Comparison of ENCODE assay signal across 1 cellular context in genomic region chr5:106966686-106967315, GRCh38.
TF ChIP-seq lines count a peak whose summit lies in the region.

No MANE protein-coding gene starts in this region.

TF ChIP-seq in GM23338, 12 proteins besides CTCF, POLR2A, EP300 and RAD21 (continued from another document):
- TF ChIP-seq, protein P1, sequence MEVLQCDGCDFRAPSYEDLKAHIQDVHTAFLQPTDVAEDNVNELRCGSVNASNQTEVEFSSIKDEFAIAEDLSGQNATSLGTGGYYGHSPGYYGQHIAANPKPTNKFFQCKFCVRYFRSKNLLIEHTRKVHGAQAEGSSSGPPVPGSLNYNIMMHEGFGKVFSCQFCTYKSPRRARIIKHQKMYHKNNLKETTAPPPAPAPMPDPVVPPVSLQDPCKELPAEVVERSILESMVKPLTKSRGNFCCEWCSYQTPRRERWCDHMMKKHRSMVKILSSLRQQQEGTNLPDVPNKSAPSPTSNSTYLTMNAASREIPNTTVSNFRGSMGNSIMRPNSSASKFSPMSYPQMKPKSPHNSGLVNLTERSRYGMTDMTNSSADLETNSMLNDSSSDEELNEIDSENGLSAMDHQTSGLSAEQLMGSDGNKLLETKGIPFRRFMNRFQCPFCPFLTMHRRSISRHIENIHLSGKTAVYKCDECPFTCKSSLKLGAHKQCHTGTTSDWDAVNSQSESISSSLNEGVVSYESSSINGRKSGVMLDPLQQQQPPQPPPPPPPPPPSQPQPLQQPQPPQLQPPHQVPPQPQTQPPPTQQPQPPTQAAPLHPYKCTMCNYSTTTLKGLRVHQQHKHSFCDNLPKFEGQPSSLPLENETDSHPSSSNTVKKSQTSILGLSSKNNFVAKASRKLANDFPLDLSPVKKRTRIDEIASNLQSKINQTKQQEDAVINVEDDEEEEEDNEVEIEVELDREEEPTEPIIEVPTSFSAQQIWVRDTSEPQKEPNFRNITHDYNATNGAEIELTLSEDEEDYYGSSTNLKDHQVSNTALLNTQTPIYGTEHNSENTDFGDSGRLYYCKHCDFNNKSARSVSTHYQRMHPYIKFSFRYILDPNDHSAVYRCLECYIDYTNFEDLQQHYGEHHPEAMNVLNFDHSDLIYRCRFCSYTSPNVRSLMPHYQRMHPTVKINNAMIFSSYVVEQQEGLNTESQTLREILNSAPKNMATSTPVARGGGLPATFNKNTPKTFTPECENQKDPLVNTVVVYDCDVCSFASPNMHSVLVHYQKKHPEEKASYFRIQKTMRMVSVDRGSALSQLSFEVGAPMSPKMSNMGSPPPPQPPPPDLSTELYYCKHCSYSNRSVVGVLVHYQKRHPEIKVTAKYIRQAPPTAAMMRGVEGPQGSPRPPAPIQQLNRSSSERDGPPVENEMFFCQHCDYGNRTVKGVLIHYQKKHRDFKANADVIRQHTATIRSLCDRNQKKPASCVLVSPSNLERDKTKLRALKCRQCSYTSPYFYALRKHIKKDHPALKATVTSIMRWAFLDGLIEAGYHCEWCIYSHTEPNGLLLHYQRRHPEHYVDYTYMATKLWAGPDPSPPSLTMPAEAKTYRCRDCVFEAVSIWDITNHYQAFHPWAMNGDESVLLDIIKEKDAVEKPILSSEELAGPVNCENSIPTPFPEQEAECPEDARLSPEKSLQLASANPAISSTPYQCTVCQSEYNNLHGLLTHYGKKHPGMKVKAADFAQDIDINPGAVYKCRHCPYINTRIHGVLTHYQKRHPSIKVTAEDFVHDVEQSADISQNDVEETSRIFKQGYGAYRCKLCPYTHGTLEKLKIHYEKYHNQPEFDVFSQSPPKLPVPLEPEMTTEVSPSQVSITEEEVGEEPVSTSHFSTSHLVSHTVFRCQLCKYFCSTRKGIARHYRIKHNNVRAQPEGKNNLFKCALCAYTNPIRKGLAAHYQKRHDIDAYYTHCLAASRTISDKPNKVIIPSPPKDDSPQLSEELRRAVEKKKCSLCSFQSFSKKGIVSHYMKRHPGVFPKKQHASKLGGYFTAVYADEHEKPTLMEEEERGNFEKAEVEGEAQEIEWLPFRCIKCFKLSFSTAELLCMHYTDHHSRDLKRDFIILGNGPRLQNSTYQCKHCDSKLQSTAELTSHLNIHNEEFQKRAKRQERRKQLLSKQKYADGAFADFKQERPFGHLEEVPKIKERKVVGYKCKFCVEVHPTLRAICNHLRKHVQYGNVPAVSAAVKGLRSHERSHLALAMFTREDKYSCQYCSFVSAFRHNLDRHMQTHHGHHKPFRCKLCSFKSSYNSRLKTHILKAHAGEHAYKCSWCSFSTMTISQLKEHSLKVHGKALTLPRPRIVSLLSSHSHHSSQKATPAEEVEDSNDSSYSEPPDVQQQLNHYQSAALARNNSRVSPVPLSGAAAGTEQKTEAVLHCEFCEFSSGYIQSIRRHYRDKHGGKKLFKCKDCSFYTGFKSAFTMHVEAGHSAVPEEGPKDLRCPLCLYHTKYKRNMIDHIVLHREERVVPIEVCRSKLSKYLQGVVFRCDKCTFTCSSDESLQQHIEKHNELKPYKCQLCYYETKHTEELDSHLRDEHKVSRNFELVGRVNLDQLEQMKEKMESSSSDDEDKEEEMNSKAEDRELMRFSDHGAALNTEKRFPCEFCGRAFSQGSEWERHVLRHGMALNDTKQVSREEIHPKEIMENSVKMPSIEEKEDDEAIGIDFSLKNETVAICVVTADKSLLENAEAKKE (CRISPR knock-in tag; IDR thresholded peaks at IDR 0.05) = no peak
- TF ChIP-seq POLR2AphosphoS5 (IDR thresholded peaks at IDR 0.05; ENCODE audit: low read depth) = no peak
- TF ChIP-seq ZNF331 (CRISPR knock-in tag; IDR thresholded peaks at IDR 0.05; ENCODE audit: low read depth) = no peak
- TF ChIP-seq ETS1 (IDR thresholded peaks at IDR 0.05) = no peak
- no peak for TF ChIP-seq STAT1 (IDR thresholded peaks at IDR 0.05; ENCODE audit: unreplicated experiment)
- TF ChIP-seq NANOG (IDR thresholded peaks at IDR 0.05; ENCODE audit: borderline replicate concordance) = no peak
- no peak for TF ChIP-seq ZNF114 (CRISPR knock-in tag; IDR thresholded peaks at IDR 0.05)
